25 cellular contexts compared by ENCODE assay signal in genomic region chr2:116264872-116265271, GRCh38.
DNase-seq lines count a peak whose midpoint lies in the region; ATAC-seq, FAIRE-seq and TF ChIP-seq lines count a peak whose summit lies in the region.
"Had no signal": no experiment of that assay in that cellular context is flagged by ENCODE, and none has a peak within 500 bp of the region (broad histone marks: within the 10 kb centered on the region; RNA-seq: fewer than 3 reads in every experiment).

No MANE protein-coding gene starts in this region.

- H2BK15ac ChIP-seq in IMR-90 (ENCODE audit: low read depth, low read length): no peak overlapping the region
- H2BK15ac ChIP-seq in H1 (ENCODE audit: low read length): no peak overlapping the region

- no peaks in the 10 kb centered on the region for H3K23me2 ChIP-seq in H1 (ENCODE audit: low read depth, low read length)

- H2BK20ac ChIP-seq in IMR-90 (ENCODE audit: low read depth, low read length) (no peak overlapping the region), H1 (ENCODE audit: low read length) (no peak overlapping the region)

- no peak for DNase-seq in A549 (ENCODE audit: low read depth in 1 of 2, low spot score in 1 of 2)
- no peak for DNase-seq in IMR-90
- DNase-seq in SK-N-DZ (ENCODE audit: low spot score): peak; percentile 1
- DNase-seq in H1 (ENCODE audit: low read depth in 1 of 2, low spot score in 2 of 2): no peak
- no peak for DNase-seq in islet precursor cell
- DNase-seq in GM03348 (ENCODE audit: low spot score): no peak
- no peak for DNase-seq in activated T-helper 2 cell treated with anti-CD3 and anti-CD28 coated beads, Interferon-gamma antibody, Interleukin-2, Interleukin-4, amounts not matched to agents 10 μg/mL and 5 μg/mL and 100 μg/mL, durations not matched to agents 14 hours and 24 hours and 36 hours (ENCODE audit: low spot score)
- no peak for DNase-seq in right atrium auricular region (ENCODE audit: low spot score)
- DNase-seq: 8988T; AML-193; Caco-2; Calu3; CD4-positive, alpha-beta T cell; CD8-positive, alpha-beta T cell; DMS79 treated with DMSO at 0.1 percent for 48 hours; GF-D8 had no signal

- 47% methylated on average over 5 of the region's 5 CpGs for WGBS in A549 (ENCODE audit: missing lambda C conversion rate)
- no CpG with 5 or more reads among the region's 5 CpGs for WGBS in IMR-90 (ENCODE audit: extremely low coverage in 2 of 2, insufficient read length in 1 of 2), 2 experiments
- WGBS in H1 (ENCODE audit: extremely low coverage in 1 of 2, insufficient coverage in 1 of 2, insufficient read length in 1 of 2, insufficient replicate concordance in 2 of 2, low coverage in 1 of 2, low lambda C conversion rate in 2 of 2, missing lambda C conversion rate in 1 of 2), 2 experiments: 96% methylated on average over 5 of the region's 5 CpGs; no CpG with 5 or more reads in 1 of the 2 experiments

- H3K14ac ChIP-seq in IMR-90 (replicated peaks; ENCODE audit: low read depth, low read length) (no peak overlapping the region), H1 (ENCODE audit: insufficient read length) (no peak overlapping the region)

- H3K4me3 ChIP-seq in A549 (no peak overlapping the region), IMR-90 (ENCODE audit: insufficient read depth, low read depth, low read length) (no peak overlapping the region), H1 (ENCODE audit: extremely low read depth in 1 of 4, insufficient read depth in 2 of 4, low read depth in 3 of 4, low read length in 4 of 4) (no peak overlapping the region), right atrium auricular region (no peak overlapping the region)
- H3K4me3 ChIP-seq: BLaER1 treated with 17β-estradiol and CSF1 and Interleukin-3, amounts not matched to agents 10 nM and 100 nM; GM12878 had no signal

- H3K4me2 ChIP-seq in A549: no peak overlapping the region
- no peak overlapping the region for H3K4me2 ChIP-seq in IMR-90 (ENCODE audit: low read depth, low read length)
- H3K4me2 ChIP-seq in H1 (ENCODE audit: insufficient read depth in 1 of 2, low read depth in 2 of 2, low read length in 2 of 2): no peak overlapping the region
- H3K4me2 ChIP-seq: BLaER1 treated with 17β-estradiol and CSF1 and Interleukin-3, amounts not matched to agents 10 nM and 100 nM had no signal

- H3K4ac ChIP-seq in IMR-90 (ENCODE audit: low read depth, low read length) (no peak overlapping the region), H1 (replicated peaks; ENCODE audit: insufficient read length, low read depth, low read length) (no peak overlapping the region)

- no peak overlapping the region for H2BK120ac ChIP-seq in IMR-90 (ENCODE audit: low read depth, low read length)
- no peak overlapping the region for H2BK120ac ChIP-seq in H1 (replicated peaks; ENCODE audit: low read depth, low read length)

- H3K4me1 Mint-ChIP-seq in activated T-helper 2 cell treated with anti-CD3 and anti-CD28 coated beads, Interferon-gamma antibody, Interleukin-2, Interleukin-4, amounts not matched to agents 10 μg/mL and 5 μg/mL and 100 μg/mL, durations not matched to agents 14 hours and 24 hours and 36 hours (ENCODE audit: low read depth): no peaks in the 10 kb centered on the region
- H3K4me1 Mint-ChIP-seq: B cell had no signal

- H3K27ac ChIP-seq in A549: no peak overlapping the region
- H3K27ac ChIP-seq in IMR-90 (ENCODE audit: insufficient read depth, low read length): no peak overlapping the region
- H3K27ac ChIP-seq in H1 (ENCODE audit: low read depth, low read length): no peak overlapping the region
- no peak overlapping the region for H3K27ac ChIP-seq in right atrium auricular region
- H3K27ac ChIP-seq: BLaER1 treated with 17β-estradiol and CSF1 and Interleukin-3, amounts not matched to agents 10 nM and 100 nM; C4-2B had no signal

- H3K9me1 ChIP-seq in IMR-90 (ENCODE audit: insufficient read depth, low read length): no peaks in the 10 kb centered on the region

- H3K9me3 ChIP-seq in A549 (0 out of 3 replicates have a peak, but pooled peaks cover 2% of the 10 kb centered on the region), IMR-90 (ENCODE audit: control insufficient read depth, insufficient read depth, low read length) (peaks cover 3% of the 10 kb centered on the region), H1 (ENCODE audit: insufficient read depth in 2 of 2, low read depth in 1 of 2, low read length in 1 of 2) (peaks cover 14 to 24% of the 10 kb centered on the region in 2 experiments), right atrium auricular region (peaks cover 0 to 20% of the 10 kb centered on the region in 2 donors)
- H3K9me3 ChIP-seq: Caco-2 had no signal

- dilution Hi-C loops in IMR-90 (cut with HindIII; ENCODE audit: low sequenced_read_pairs, unreplicated experiment): no loop called here

- H2BK5ac ChIP-seq in IMR-90 (ENCODE audit: low read depth, low read length, poor library complexity, severe bottlenecking) (no peak overlapping the region), H1 (ENCODE audit: low read depth, low read length) (no peak overlapping the region)

- TF ChIP-seq POLR2A in A549 (IDR thresholded peaks at IDR 0.05; ENCODE audit: low read length) (no peak), IMR-90 (IDR thresholded peaks at IDR 0.05; ENCODE audit: low read depth, low read length) (no peak), H1 (IDR thresholded peaks at IDR 0.05; ENCODE audit: control extremely low read depth in 1 of 2, low read depth in 2 of 2, low read length in 2 of 2) (no peak)

- TF ChIP-seq RAD21 in A549 (conservative IDR thresholded peaks at IDR 0.05 in 1 of 2, IDR thresholded peaks at IDR 0.05 in 1 of 2): no peak
- no peak for TF ChIP-seq RAD21 in IMR-90 (IDR thresholded peaks at IDR 0.05; ENCODE audit: low read length)
- no peak for TF ChIP-seq RAD21 in H1 (IDR thresholded peaks at IDR 0.05 in 1 of 2, conservative IDR thresholded peaks at IDR 0.05 in 1 of 2; ENCODE audit: low read depth in 2 of 2, low read length in 2 of 2)

- H2AK5ac ChIP-seq in IMR-90 (ENCODE audit: low read depth, low read length) (no peak overlapping the region), H1 (ENCODE audit: low read depth, low read length) (no peak overlapping the region)

- H4K5ac ChIP-seq in IMR-90 (ENCODE audit: low read depth, low read length) (no peak overlapping the region), H1 (ENCODE audit: insufficient read length, low read depth, low read length) (no peak overlapping the region)

- intact Hi-C loops in IMR-90 (cut with micrococcal nuclease): no loop called here
- intact Hi-C loops in activated T-helper 2 cell treated with anti-CD3 and anti-CD28 coated beads, Interferon-gamma antibody, Interleukin-2, Interleukin-4, amounts not matched to agents 10 μg/mL and 5 μg/mL and 100 μg/mL, durations not matched to agents 14 hours and 24 hours and 36 hours (cut with micrococcal nuclease): no loop called here

- H3K18ac ChIP-seq in IMR-90 (ENCODE audit: low read depth, low read length) (no peak overlapping the region), H1 (ENCODE audit: extremely low read depth, low read length) (no peak overlapping the region)

- POLR2A ChIA-PET in A549 (lab: Yijun Ruan, JAX): no interaction called here
- POLR2A ChIA-PET in IMR-90 (lab: Charles Lee; ENCODE audit: unreplicated experiment): no interaction called here
- POLR2A ChIA-PET in H1 (lab: Charles Lee; ENCODE audit: partially characterized antibody): no interaction called here

- H4K8ac ChIP-seq in IMR-90 (ENCODE audit: low read depth in 2 of 2, low read length in 2 of 2): no peak overlapping the region
- no peak overlapping the region for H4K8ac ChIP-seq in H1 (ENCODE audit: extremely low read depth, insufficient read depth, low read length)

- ATAC-seq in A549 (no peak), IMR-90 (ENCODE audit: low read depth) (no peak)
- ATAC-seq: CD8-positive, alpha-beta T cell; GM12878 had no signal

- H2AFZ ChIP-seq in IMR-90 (replicated peaks; ENCODE audit: low read length, poor library complexity) (no peak overlapping the region), H1 (ENCODE audit: low read length) (no peak overlapping the region)

- no TSS peak for BruUV-seq in IMR-90 (replicated peaks; lab: Mats Ljungman, UMichigan)

- H3K27me3 Mint-ChIP-seq in activated T-helper 2 cell treated with anti-CD3 and anti-CD28 coated beads, Interferon-gamma antibody, Interleukin-2, Interleukin-4, amounts not matched to agents 10 μg/mL and 5 μg/mL and 100 μg/mL, durations not matched to agents 14 hours and 24 hours and 36 hours (ENCODE audit: low read depth): no peaks in the 10 kb centered on the region
- H3K27me3 Mint-ChIP-seq: B cell; CD4-positive, alpha-beta T cell had no signal

- H3K79me1 ChIP-seq in IMR-90 (ENCODE audit: low read depth in 1 of 2, low read length in 2 of 2) (no peaks in the 10 kb centered on the region), H1 (ENCODE audit: low read depth, low read length) (no peaks in the 10 kb centered on the region)

- H3K4me3 Mint-ChIP-seq in activated T-helper 2 cell treated with anti-CD3 and anti-CD28 coated beads, Interferon-gamma antibody, Interleukin-2, Interleukin-4, amounts not matched to agents 10 μg/mL and 5 μg/mL and 100 μg/mL, durations not matched to agents 14 hours and 24 hours and 36 hours (ENCODE audit: low read depth): no peak overlapping the region
- H3K4me3 Mint-ChIP-seq: B cell; CD4-positive, alpha-beta T cell; CD8-positive, alpha-beta T cell had no signal

- H2AK9ac ChIP-seq in IMR-90 (replicated peaks; ENCODE audit: low read depth, low read length, poor library complexity): no peak overlapping the region

- no peak overlapping the region for H3K56ac ChIP-seq in IMR-90 (ENCODE audit: extremely low read depth, insufficient read depth, low read length)
- H3K56ac ChIP-seq in H1 (replicated peaks; ENCODE audit: insufficient read length, low read depth, low read length): no peak overlapping the region

- no peak for TF ChIP-seq EP300 in A549 (IDR thresholded peaks at IDR 0.05)
- no peak for TF ChIP-seq EP300 in H1 (IDR thresholded peaks at IDR 0.05; ENCODE audit: borderline replicate concordance in 1 of 2, low read depth in 2 of 2, low read length in 2 of 2)

- no peak overlapping the region for H4K91ac ChIP-seq in IMR-90 (ENCODE audit: insufficient read depth, low read depth, low read length)
- H4K91ac ChIP-seq in H1 (replicated peaks; ENCODE audit: insufficient read length, low read length): no peak overlapping the region

- no peaks in the 10 kb centered on the region for H3K27me3 ChIP-seq in IMR-90 (ENCODE audit: control insufficient read depth, insufficient read depth, low read length)
- H3K27me3 ChIP-seq in H1 (replicated peaks in 1 of 4; ENCODE audit: control insufficient read depth in 3 of 4, extremely low read depth in 1 of 4, insufficient read depth in 3 of 4, low read length in 3 of 4): no peaks in the 10 kb centered on the region
- no peaks in the 10 kb centered on the region for H3K27me3 ChIP-seq in right atrium auricular region
- H3K27me3 ChIP-seq: BLaER1 treated with 17β-estradiol and CSF1 and Interleukin-3, amounts not matched to agents 10 nM and 100 nM had no signal

- no peaks in the 10 kb centered on the region for H3K36me3 Mint-ChIP-seq in activated T-helper 2 cell treated with anti-CD3 and anti-CD28 coated beads, Interferon-gamma antibody, Interleukin-2, Interleukin-4, amounts not matched to agents 10 μg/mL and 5 μg/mL and 100 μg/mL, durations not matched to agents 14 hours and 24 hours and 36 hours (ENCODE audit: low read depth)
- H3K36me3 Mint-ChIP-seq: CD8-positive, alpha-beta T cell had no signal

- H3K36me3 ChIP-seq in IMR-90 (ENCODE audit: control insufficient read depth, insufficient read depth, low read length) (no peaks in the 10 kb centered on the region), H1 (ENCODE audit: control insufficient read depth in 2 of 4, insufficient read depth in 4 of 4, low read length in 3 of 4) (peaks cover 0 to 2% (median 0%) of the 10 kb centered on the region in 4 experiments; a peak in 1 of 8 replicates), right atrium auricular region (no peaks in the 10 kb centered on the region)
- H3K36me3 ChIP-seq: BLaER1 treated with 17β-estradiol and CSF1 and Interleukin-3, amounts not matched to agents 10 nM and 100 nM had no signal

- H3K27ac Mint-ChIP-seq in activated T-helper 2 cell treated with anti-CD3 and anti-CD28 coated beads, Interferon-gamma antibody, Interleukin-2, Interleukin-4, amounts not matched to agents 10 μg/mL and 5 μg/mL and 100 μg/mL, durations not matched to agents 14 hours and 24 hours and 36 hours: no peak overlapping the region
- H3K27ac Mint-ChIP-seq: B cell; CD4-positive, alpha-beta T cell; CD8-positive, alpha-beta T cell had no signal

- in situ Hi-C loops in IMR-90 (cut with MboI; ENCODE audit: low sequenced_read_pairs): no loop called here

- FAIRE-seq in A549 (lab: Jason Lieb, UNC) (no peak), H1 (lab: Jason Lieb, UNC) (no peak)
- FAIRE-seq: A204.1, D721Med, G401.6, GM12878, GM12892, GM18507 had no signal

- H3K9ac ChIP-seq in IMR-90 (ENCODE audit: low read depth, low read length): no peak overlapping the region
- no peak overlapping the region for H3K9ac ChIP-seq in H1 (replicated peaks in 1 of 4; ENCODE audit: extremely low read depth in 1 of 4, low read depth in 3 of 4, low read length in 3 of 4)
- H3K9ac ChIP-seq: BLaER1 treated with 17β-estradiol and CSF1 and Interleukin-3, amounts not matched to agents 10 nM and 100 nM had no signal

- no peaks in the 10 kb centered on the region for H4K20me1 ChIP-seq in IMR-90 (ENCODE audit: insufficient read depth, low read length)
- H4K20me1 ChIP-seq in H1 (replicated peaks in 1 of 2; ENCODE audit: control insufficient read depth in 1 of 2, insufficient read depth in 2 of 2, low read length in 2 of 2): no peaks in the 10 kb centered on the region
- H4K20me1 ChIP-seq: BLaER1 treated with 17β-estradiol and CSF1 and Interleukin-3, amounts not matched to agents 10 nM and 100 nM had no signal

- peaks cover 44% of the 10 kb centered on the region for H3K9me3 Mint-ChIP-seq in activated T-helper 2 cell treated with anti-CD3 and anti-CD28 coated beads, Interferon-gamma antibody, Interleukin-2, Interleukin-4, amounts not matched to agents 10 μg/mL and 5 μg/mL and 100 μg/mL, durations not matched to agents 14 hours and 24 hours and 36 hours

- no peak overlapping the region for H2BK12ac ChIP-seq in H1 (ENCODE audit: low read depth, low read length)

- CTCF ChIA-PET in A549 (lab: Yijun Ruan, JAX) (no interaction called here), IMR-90 (lab: Yijun Ruan, JAX) (no interaction called here), H1 (lab: Charles Lee; ENCODE audit: partially characterized antibody) (no interaction called here)

- H3K79me2 ChIP-seq in H1 (ENCODE audit: control insufficient read depth in 1 of 2, insufficient read depth in 2 of 2, low read length in 2 of 2): no peaks in the 10 kb centered on the region

- TF ChIP-seq CTCF in A549 (IDR thresholded peaks at IDR 0.05) (no peak), IMR-90 (conservative IDR thresholded peaks at IDR 0.05; ENCODE audit: low read depth, low read length) (no peak), H1 (IDR thresholded peaks at IDR 0.05; ENCODE audit: control extremely low read depth in 1 of 3, insufficient read depth in 1 of 3, low read depth in 1 of 3, low read length in 3 of 3) (no peak), right atrium auricular region (IDR thresholded peaks at IDR 0.05) (no peak)

- H3K4me1 ChIP-seq in A549 (no peaks in the 10 kb centered on the region), IMR-90 (ENCODE audit: control insufficient read depth, insufficient read depth, low read length) (no peaks in the 10 kb centered on the region), H1 (replicated peaks in 1 of 4; ENCODE audit: control insufficient read depth in 3 of 4, insufficient read depth in 4 of 4, low read length in 3 of 4) (no peaks in the 10 kb centered on the region), right atrium auricular region (no peaks in the 10 kb centered on the region)
- H3K4me1 ChIP-seq: BLaER1 treated with 17β-estradiol and CSF1 and Interleukin-3, amounts not matched to agents 10 nM and 100 nM; Caco-2 had no signal

- H3K23ac ChIP-seq in IMR-90 (ENCODE audit: low read depth, low read length) (no peak overlapping the region), H1 (ENCODE audit: insufficient read length) (no peak overlapping the region)

Comparison
In these comparisons a context has a peak if more than half of its experiments do, and no peak if none do; other contexts are left out.
1. Of the 18 proteins assayed by ChIP-seq in both H1 and A549: peak only in H1: none; only in A549: none; in both: MAFK; in neither: 17.